ENCODE assay signal across 29 cellular contexts in genomic region chr1:213560226-213560625, GRCh38.
DNase-seq lines count a peak whose midpoint lies in the region; ATAC-seq, FAIRE-seq and TF ChIP-seq lines count a peak whose summit lies in the region.
"Had no signal": no experiment of that assay in that cellular context is flagged by ENCODE, and none has a peak within 500 bp of the region (broad histone marks: within the 10 kb centered on the region; RNA-seq: fewer than 3 reads in every experiment).

No MANE protein-coding gene starts in this region.

- H3K27ac ChIP-seq in HepG2 (ENCODE audit: extremely low read length, insufficient read depth, low read length): no peak overlapping the region
- H3K27ac ChIP-seq in right lobe of liver: no peak overlapping the region
- H3K27ac ChIP-seq: 22Rv1; A549; BLaER1; BLaER1 treated with 17β-estradiol and CSF1 and Interleukin-3, amounts not matched to agents 10 nM and 100 nM; C4-2B had no signal

- no TSS peak for BruUV-seq in HepG2 (replicated peaks; lab: Mats Ljungman, UMichigan)

- no peak overlapping the region for H2AFZ ChIP-seq in HepG2 (ENCODE audit: low read length)

- no peak for FAIRE-seq in HepG2 (lab: Jason Lieb, UNC)
- FAIRE-seq: A204.1, A549, D721Med had no signal

- H3K27me3 ChIP-seq in HepG2 (ENCODE audit: control insufficient read depth in 1 of 2, insufficient read depth in 2 of 2, low read length in 2 of 2): no peaks in the 10 kb centered on the region
- H3K27me3 ChIP-seq in right lobe of liver: no peaks in the 10 kb centered on the region
- H3K27me3 ChIP-seq: BE2C; BLaER1; BLaER1 treated with 17β-estradiol and CSF1 and Interleukin-3, amounts not matched to agents 10 nM and 100 nM had no signal

- H3K9me3 ChIP-seq in HepG2 (ENCODE audit: low read length) (peaks cover 36% of the 10 kb centered on the region), right lobe of liver (no peaks in the 10 kb centered on the region)
- H3K9me3 ChIP-seq: BE2C had no signal

- no peak for TF ChIP-seq CTCF in HepG2 (CRISPR knock-in tag; IDR thresholded peaks at IDR 0.05)
- TF ChIP-seq CTCF in right lobe of liver (IDR thresholded peaks at IDR 0.05): no peak

- no peak for TF ChIP-seq POLR2A in HepG2 (IDR thresholded peaks at IDR 0.05; ENCODE audit: insufficient read depth in 1 of 2, low read depth in 2 of 2, low read length in 2 of 2)
- no peak for TF ChIP-seq POLR2A in right lobe of liver (IDR thresholded peaks at IDR 0.05)

- H3K4me2 ChIP-seq in HepG2 (ENCODE audit: low read depth, low read length): no peak overlapping the region
- H3K4me2 ChIP-seq: A549; BLaER1; BLaER1 treated with 17β-estradiol and CSF1 and Interleukin-3, amounts not matched to agents 10 nM and 100 nM had no signal

- TF ChIP-seq EP300 in HepG2 (IDR thresholded peaks at IDR 0.05; ENCODE audit: low read depth in 2 of 2, low read length in 2 of 2): no peak
- no peak for TF ChIP-seq EP300 in HepG2 (CRISPR knock-in tag; IDR thresholded peaks at IDR 0.05; ENCODE audit: borderline replicate concordance)

- intact Hi-C loops in HepG2 (cut with micrococcal nuclease; ENCODE audit: unreplicated experiment): no loop called here
- intact Hi-C loops in right lobe of liver (cut with DNase I): no loop called here

- H3K4me3 ChIP-seq in HepG2 (replicated peaks in 1 of 3; ENCODE audit: insufficient read depth in 1 of 3, low read depth in 2 of 3, low read length in 3 of 3) (no peak overlapping the region), right lobe of liver (no peak overlapping the region)
- H3K4me3 ChIP-seq: A549; BLaER1; BLaER1 treated with 17β-estradiol and CSF1 and Interleukin-3, amounts not matched to agents 10 nM and 100 nM had no signal

- ATAC-seq in HepG2: no peak
- ATAC-seq in right lobe of liver: no peak
- ATAC-seq: A549; CD8-positive, alpha-beta T cell had no signal

- POLR2A ChIA-PET in HepG2 (lab: Yijun Ruan, JAX): interaction anchor here (1.5 kb wide), 1 partner anchor 9 kb away, joined by 3 read pairs; no protein-coding TSS in a partner anchor

- no peak overlapping the region for H3K9ac ChIP-seq in HepG2 (ENCODE audit: insufficient read depth, low read depth, low read length)
- H3K9ac ChIP-seq: BLaER1; BLaER1 treated with 17β-estradiol and CSF1 and Interleukin-3, amounts not matched to agents 10 nM and 100 nM had no signal

- peaks cover 8% of the 10 kb centered on the region for H3K4me1 ChIP-seq in HepG2 (ENCODE audit: insufficient read depth, low read length)
- no peaks in the 10 kb centered on the region for H3K4me1 ChIP-seq in right lobe of liver
- H3K4me1 ChIP-seq: A549; BE2C; BLaER1; BLaER1 treated with 17β-estradiol and CSF1 and Interleukin-3, amounts not matched to agents 10 nM and 100 nM; Caco-2 had no signal

- DNase-seq in HepG2 (ENCODE audit: low spot score) (no peak), right lobe of liver (no peak)
- DNase-seq: 8988T; ACHN; AML-193; BE2C; C1 segment of cervical spinal cord; Caco-2; Calu3; CD4-positive, alpha-beta memory T cell; CD4-positive, alpha-beta T cell; CD4-positive, CD25-positive, alpha-beta regulatory T cell; CD8-positive, alpha-beta memory T cell; CD8-positive, alpha-beta T cell; COR-L47; DMS 273 treated with DMSO at 0.1 percent for 48 hours; DMS153; DMS53; DMS79; DMS79 treated with DMSO at 0.1 percent for 48 hours; DND-41; EL had no signal

- TF ChIP-seq RAD21 in HepG2 (CRISPR knock-in tag; IDR thresholded peaks at IDR 0.05): no peak

- WGBS in HepG2 (ENCODE audit: low lambda C conversion rate): 91% methylated on average over 3 of the region's 3 CpGs
- WGBS in right lobe of liver (ENCODE audit: insufficient coverage, low coverage, low lambda C conversion rate, missing lambda C conversion rate): 89% methylated on average over 3 of the region's 3 CpGs

- no peaks in the 10 kb centered on the region for H3K36me3 ChIP-seq in HepG2 (replicated peaks in 1 of 2; ENCODE audit: control insufficient read depth in 1 of 2, insufficient read depth in 2 of 2, low read length in 2 of 2)
- H3K36me3 ChIP-seq in right lobe of liver: no peaks in the 10 kb centered on the region
- H3K36me3 ChIP-seq: BE2C; BLaER1; BLaER1 treated with 17β-estradiol and CSF1 and Interleukin-3, amounts not matched to agents 10 nM and 100 nM had no signal

- H4K20me1 ChIP-seq in HepG2 (ENCODE audit: insufficient read depth, low read length): no peaks in the 10 kb centered on the region
- H4K20me1 ChIP-seq: BLaER1; BLaER1 treated with 17β-estradiol and CSF1 and Interleukin-3, amounts not matched to agents 10 nM and 100 nM had no signal

- in situ Hi-C loops in HepG2 (cut with HindIII; ENCODE audit: extremely low pct_ligation_motif_present, low pct_unique_long_range_greater_than_20kb): loop anchor here (10.0 kb wide), 2 partner anchors 425 to 565 kb away; partner anchors contain the start of gene PROX1

- CTCF ChIA-PET in HepG2 (lab: Yijun Ruan, JAX; ENCODE audit: low intra/inter-chr PET ratio, low total read pairs): no interaction called here

- no peaks in the 10 kb centered on the region for H3K79me2 ChIP-seq in HepG2 (ENCODE audit: insufficient read depth, low read length)

TF ChIP-seq in HepG2, 621 proteins besides CTCF, POLR2A, EP300 and RAD21:
- TF ChIP-seq ZNF543 (CRISPR knock-in tag; IDR thresholded peaks at IDR 0.05): peak; percentile 99
- TF ChIP-seq, protein P1, sequence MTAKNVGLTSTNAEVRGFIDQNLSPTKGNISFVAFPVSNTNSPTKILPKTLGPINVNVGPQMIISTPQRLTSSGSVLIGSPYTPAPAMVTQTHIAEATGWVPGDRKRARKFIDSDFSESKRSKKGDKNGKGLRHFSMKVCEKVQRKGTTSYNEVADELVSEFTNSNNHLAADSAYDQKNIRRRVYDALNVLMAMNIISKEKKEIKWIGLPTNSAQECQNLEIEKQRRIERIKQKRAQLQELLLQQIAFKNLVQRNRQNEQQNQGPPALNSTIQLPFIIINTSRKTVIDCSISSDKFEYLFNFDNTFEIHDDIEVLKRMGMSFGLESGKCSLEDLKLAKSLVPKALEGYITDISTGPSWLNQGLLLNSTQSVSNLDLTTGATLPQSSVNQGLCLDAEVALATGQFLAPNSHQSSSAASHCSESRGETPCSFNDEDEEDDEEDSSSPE (CRISPR knock-in tag; IDR thresholded peaks at IDR 0.05): no peak
- no peak for TF ChIP-seq ZNF558 (CRISPR knock-in tag; IDR thresholded peaks at IDR 0.05; ENCODE audit: borderline replicate concordance)
